In genomic region chr2:175500255-175500654, GRCh38 we compare ENCODE assay signal across 22 cellular contexts.
DNase-seq lines count a peak whose midpoint lies in the region; ATAC-seq, FAIRE-seq and TF ChIP-seq lines count a peak whose summit lies in the region.
"Had no signal": no experiment of that assay in that cellular context is flagged by ENCODE, and none has a peak within 500 bp of the region (broad histone marks: within the 10 kb centered on the region; RNA-seq: fewer than 3 reads in every experiment).

No MANE protein-coding gene starts in this region.

- H3K4me1 ChIP-seq in IMR-90 (ENCODE audit: control insufficient read depth, insufficient read depth, low read length) = no peaks in the 10 kb centered on the region
- H3K4me1 ChIP-seq in K562 (replicated peaks in 1 of 2; ENCODE audit: control insufficient read depth in 2 of 2, insufficient read depth in 2 of 2, low read length in 2 of 2) = no peaks in the 10 kb centered on the region
- H3K4me1 ChIP-seq in kidney (ENCODE audit: control insufficient read depth in 1 of 2, insufficient read depth in 1 of 2, low read depth in 1 of 2, low read length in 2 of 2) = no peaks in the 10 kb centered on the region
- H3K4me1 ChIP-seq: BLaER1, Caco-2 had no signal

- no peak overlapping the region for H3K18ac ChIP-seq in IMR-90 (ENCODE audit: low read depth, low read length)

- no peak overlapping the region for H4K5ac ChIP-seq in IMR-90 (ENCODE audit: low read depth, low read length)

- H3K4me1 Mint-ChIP-seq in activated CD4-positive, alpha-beta memory T cell treated with anti-CD3 and anti-CD28 coated beads, Interleukin-2, amount 10 ng/mL, durations not matched to agents 7 days and 5 days = no peaks in the 10 kb centered on the region
- H3K4me1 Mint-ChIP-seq: B cell; CD4-positive, CD25-positive, alpha-beta regulatory T cell had no signal

- no peak overlapping the region for H2BK120ac ChIP-seq in IMR-90 (ENCODE audit: low read depth, low read length)

- TF ChIP-seq POLR2A in IMR-90 (IDR thresholded peaks at IDR 0.05; ENCODE audit: low read depth, low read length) (no peak), K562 (conservative IDR thresholded peaks at IDR 0.05) (no peak)

- H3K4ac ChIP-seq in IMR-90 (ENCODE audit: low read depth, low read length) = no peak overlapping the region

- H3K79me1 ChIP-seq in IMR-90 (ENCODE audit: low read depth in 1 of 2, low read length in 2 of 2) = no peaks in the 10 kb centered on the region

- intact Hi-C loops in IMR-90 (cut with micrococcal nuclease) (no loop called here), K562 (cut with micrococcal nuclease) (no loop called here), kidney (cut with DNase I) (no loop called here)

- no peak overlapping the region for H3K9ac ChIP-seq in IMR-90 (ENCODE audit: low read depth, low read length)
- H3K9ac ChIP-seq in K562 (ENCODE audit: insufficient read depth in 1 of 2, low read depth in 2 of 2, low read length in 2 of 2) = no peak overlapping the region
- no peak overlapping the region for H3K9ac ChIP-seq in kidney (ENCODE audit: low read length in 2 of 2)
- H3K9ac ChIP-seq: BLaER1, GM23248 had no signal

- no peak overlapping the region for H2BK5ac ChIP-seq in IMR-90 (ENCODE audit: low read depth, low read length, poor library complexity, severe bottlenecking)

- FAIRE-seq in K562 (lab: Jason Lieb, UNC) (no peak), kidney (lab: Jason Lieb, UNC) (peak; percentile 25)
- FAIRE-seq: GM12878, GM19239, H1 had no signal

- no peak overlapping the region for H2BK20ac ChIP-seq in IMR-90 (ENCODE audit: low read depth, low read length)

- H3K4me2 ChIP-seq in IMR-90 (ENCODE audit: low read depth, low read length) (no peak overlapping the region), K562 (ENCODE audit: insufficient read depth, low read length) (no peak overlapping the region)
- H3K4me2 ChIP-seq: BLaER1 had no signal

- dilution Hi-C loops in IMR-90 (cut with HindIII; ENCODE audit: low sequenced_read_pairs, unreplicated experiment) = no loop called here

- H3K9me3 ChIP-seq in IMR-90 (ENCODE audit: control insufficient read depth, insufficient read depth, low read length) = peaks cover 7% of the 10 kb centered on the region
- H3K9me3 ChIP-seq in K562 (replicated peaks; ENCODE audit: control insufficient read depth, insufficient read depth, low read depth, low read length) = no peaks in the 10 kb centered on the region
- H3K9me3 ChIP-seq in kidney (ENCODE audit: control insufficient read depth in 1 of 2, low read length in 2 of 2) = peaks cover 2 to 7% of the 10 kb centered on the region in 2 donors

- H2AK9ac ChIP-seq in IMR-90 (replicated peaks; ENCODE audit: low read depth, low read length, poor library complexity) = no peak overlapping the region

- ATAC-seq in IMR-90 (ENCODE audit: low read depth) (no peak), K562 (no peak), HG03354 (IDR thresholded peaks at IDR 0.05; ENCODE audit: poor library complexity, severe bottlenecking, unreplicated experiment) (no peak)
- ATAC-seq: CD8-positive, alpha-beta T cell; GM12878 had no signal

- H4K91ac ChIP-seq in IMR-90 (ENCODE audit: insufficient read depth, low read depth, low read length) = no peak overlapping the region

- no peak overlapping the region for H3K56ac ChIP-seq in IMR-90 (ENCODE audit: extremely low read depth, insufficient read depth, low read length)

- no peaks in the 10 kb centered on the region for H3K36me3 ChIP-seq in IMR-90 (ENCODE audit: control insufficient read depth, insufficient read depth, low read length)
- no peaks in the 10 kb centered on the region for H3K36me3 ChIP-seq in K562 (ENCODE audit: control insufficient read depth, insufficient read depth, low read length)
- no peaks in the 10 kb centered on the region for H3K36me3 ChIP-seq in kidney (ENCODE audit: control insufficient read depth in 1 of 2, insufficient read depth in 2 of 2, low read length in 2 of 2)
- H3K36me3 ChIP-seq: BLaER1 had no signal

- H3K4me3 ChIP-seq in IMR-90 (ENCODE audit: insufficient read depth, low read depth, low read length) (no peak overlapping the region), K562 (no peak overlapping the region), kidney (ENCODE audit: low read length in 2 of 2) (no peak overlapping the region)
- H3K4me3 ChIP-seq: BLaER1, GM12878, GM23248 had no signal

- TF ChIP-seq RAD21 in IMR-90 (IDR thresholded peaks at IDR 0.05; ENCODE audit: low read length) (no peak), K562 (CRISPR knock-in tag; conservative IDR thresholded peaks at IDR 0.05 in 1 of 2, IDR thresholded peaks at IDR 0.05 in 1 of 2) (no peak)

- no peaks in the 10 kb centered on the region for H3K9me3 Mint-ChIP-seq in activated CD4-positive, alpha-beta memory T cell treated with anti-CD3 and anti-CD28 coated beads, Interleukin-2, amount 10 ng/mL, durations not matched to agents 7 days and 5 days

- no peak overlapping the region for H3K27ac Mint-ChIP-seq in activated CD4-positive, alpha-beta memory T cell treated with anti-CD3 and anti-CD28 coated beads, Interleukin-2, amount 10 ng/mL, durations not matched to agents 7 days and 5 days
- H3K27ac Mint-ChIP-seq: B cell; CD4-positive, CD25-positive, alpha-beta regulatory T cell; CD8-positive, alpha-beta T cell had no signal

- H3K14ac ChIP-seq in IMR-90 (replicated peaks; ENCODE audit: low read depth, low read length) = no peak overlapping the region

- H4K8ac ChIP-seq in IMR-90 (ENCODE audit: low read depth in 2 of 2, low read length in 2 of 2) = no peak overlapping the region

- no peaks in the 10 kb centered on the region for H3K36me3 Mint-ChIP-seq in activated CD4-positive, alpha-beta memory T cell treated with anti-CD3 and anti-CD28 coated beads, Interleukin-2, amount 10 ng/mL, durations not matched to agents 7 days and 5 days (ENCODE audit: low read depth)
- H3K36me3 Mint-ChIP-seq: CD4-positive, CD25-positive, alpha-beta regulatory T cell; CD8-positive, alpha-beta T cell had no signal

- DNase-seq in IMR-90 (no peak), K562 (ENCODE audit: extremely low read depth in 1 of 4, low spot score in 3 of 4) (no peak), kidney (no peak), NCI-H510A treated with DMSO at 0.1 percent for 48 hours (lab: John Stamatoyannopoulos, UW) (no peak)
- no peak for DNase-seq in activated CD4-positive, alpha-beta memory T cell treated with anti-CD3 and anti-CD28 coated beads, Interleukin-2, amount 10 ng/mL, durations not matched to agents 7 days and 5 days
- DNase-seq: Caco-2; CD4-positive, CD25-positive, alpha-beta regulatory T cell; CD8-positive, alpha-beta T cell; DMS 273 treated with DMSO at 0.1 percent for 48 hours; DMS79; EL; GDM1; GM23248; H7; HCEC 1CT had no signal

- no peaks in the 10 kb centered on the region for H3K27me3 Mint-ChIP-seq in activated CD4-positive, alpha-beta memory T cell treated with anti-CD3 and anti-CD28 coated beads, Interleukin-2, amount 10 ng/mL, durations not matched to agents 7 days and 5 days
- H3K27me3 Mint-ChIP-seq: B cell; CD4-positive, CD25-positive, alpha-beta regulatory T cell had no signal

- TF ChIP-seq CTCF in IMR-90 (conservative IDR thresholded peaks at IDR 0.05; ENCODE audit: low read depth, low read length) = no peak
- TF ChIP-seq CTCF in K562 (IDR thresholded peaks at IDR 0.05 in 2 of 3, conservative IDR thresholded peaks at IDR 0.05 in 1 of 3; ENCODE audit: insufficient read depth in 2 of 3, low read depth in 1 of 3, low read length in 3 of 3) = no peak
- no peak for TF ChIP-seq CTCF in kidney (IDR thresholded peaks at IDR 0.05; ENCODE audit: borderline replicate concordance, extremely low read depth, insufficient read depth)

- no peak overlapping the region for H3K27ac ChIP-seq in IMR-90 (ENCODE audit: insufficient read depth, low read length)
- no peak overlapping the region for H3K27ac ChIP-seq in K562 (ENCODE audit: extremely low read depth, low read depth, low read length)
- no peak overlapping the region for H3K27ac ChIP-seq in kidney (ENCODE audit: low read depth in 2 of 2, low read length in 2 of 2)
- H3K27ac ChIP-seq: BLaER1, C4-2B, GM23248 had no signal

- no peaks in the 10 kb centered on the region for H4K20me1 ChIP-seq in IMR-90 (ENCODE audit: insufficient read depth, low read length)
- no peaks in the 10 kb centered on the region for H4K20me1 ChIP-seq in K562 (replicated peaks; ENCODE audit: control insufficient read depth, insufficient read depth, low read length)
- H4K20me1 ChIP-seq: BLaER1 had no signal

- no peaks in the 10 kb centered on the region for H3K79me2 ChIP-seq in K562 (ENCODE audit: control insufficient read depth, insufficient read depth, low read length)

- POLR2A ChIA-PET in IMR-90 (lab: Charles Lee; ENCODE audit: unreplicated experiment) (no interaction called here), K562 (lab: Yijun Ruan, JAX) (no interaction called here)
- POLR2A ChIA-PET in activated CD4-positive, alpha-beta memory T cell treated with anti-CD3 and anti-CD28 coated beads, Interleukin-2, amount 10 ng/mL, durations not matched to agents 7 days and 5 days (lab: Charles Lee) = no interaction called here

- H3K4me3 Mint-ChIP-seq in activated CD4-positive, alpha-beta memory T cell treated with anti-CD3 and anti-CD28 coated beads, Interleukin-2, amount 10 ng/mL, durations not matched to agents 7 days and 5 days = no peak overlapping the region
- H3K4me3 Mint-ChIP-seq: B cell; CD4-positive, CD25-positive, alpha-beta regulatory T cell; CD8-positive, alpha-beta T cell had no signal

- H3K27me3 ChIP-seq in IMR-90 (ENCODE audit: control insufficient read depth, insufficient read depth, low read length) (no peaks in the 10 kb centered on the region), K562 (ENCODE audit: control insufficient read depth in 2 of 2, insufficient read depth in 2 of 2, low read length in 2 of 2) (no peaks in the 10 kb centered on the region)
- H3K27me3 ChIP-seq: BLaER1 had no signal

- H2AFZ ChIP-seq in IMR-90 (replicated peaks; ENCODE audit: low read length, poor library complexity) = no peak overlapping the region
- no peak overlapping the region for H2AFZ ChIP-seq in K562 (ENCODE audit: low read depth, low read length)
- H2AFZ ChIP-seq: GM23248 had no signal

- H2AK5ac ChIP-seq in IMR-90 (ENCODE audit: low read depth, low read length) = no peak overlapping the region

- no peak for TF ChIP-seq EP300 in K562 (IDR thresholded peaks at IDR 0.05; ENCODE audit: low read length)

- BruUV-seq in IMR-90 (replicated peaks; lab: Mats Ljungman, UMichigan) (no TSS peak), K562 (replicated peaks; lab: Mats Ljungman, UMichigan) (no TSS peak)

- CTCF ChIA-PET in IMR-90 (lab: Yijun Ruan, JAX) (no interaction called here), K562 (lab: Yijun Ruan, JAX; ENCODE audit: low intra/inter-chr PET ratio) (no interaction called here)
- CTCF ChIA-PET in activated CD4-positive, alpha-beta memory T cell treated with anti-CD3 and anti-CD28 coated beads, Interleukin-2, amount 10 ng/mL, durations not matched to agents 7 days and 5 days (lab: Charles Lee) = no interaction called here

- no peak overlapping the region for H3K23ac ChIP-seq in IMR-90 (ENCODE audit: low read depth, low read length)

- no peaks in the 10 kb centered on the region for H3K9me1 ChIP-seq in IMR-90 (ENCODE audit: insufficient read depth, low read length)
- no peaks in the 10 kb centered on the region for H3K9me1 ChIP-seq in K562 (ENCODE audit: control insufficient read depth, insufficient read depth, low read length)

- no peak overlapping the region for H2BK15ac ChIP-seq in IMR-90 (ENCODE audit: low read depth, low read length)

- in situ Hi-C loops in IMR-90 (cut with MboI; ENCODE audit: low sequenced_read_pairs) = no loop called here
- in situ Hi-C loops in K562 (cut with MboI) = no loop called here
